19 cellular contexts compared by ENCODE assay signal in genomic region chr6:132089173-132089572, GRCh38.
DNase-seq lines count a peak whose midpoint lies in the region; ATAC-seq and TF ChIP-seq lines count a peak whose summit lies in the region.
"Had no signal": no experiment of that assay in that cellular context is flagged by ENCODE, and none has a peak within 500 bp of the region (broad histone marks: within the 10 kb centered on the region; RNA-seq: fewer than 3 reads in every experiment).

No MANE protein-coding gene starts in this region.

- BruUV-seq in PC-9 (replicated peaks; lab: Mats Ljungman, UMichigan), result no TSS peak

- no peak overlapping the region for H3K9ac ChIP-seq in H9 (ENCODE audit: extremely low read depth, insufficient read length, low read length)

- H4K91ac ChIP-seq in H9 (ENCODE audit: insufficient read length, low read depth, low read length), result no peak overlapping the region

- H3K79me2 ChIP-seq in H9 (ENCODE audit: insufficient read depth, low read length), result no peaks in the 10 kb centered on the region
- no peaks in the 10 kb centered on the region for H3K79me2 ChIP-seq in PC-9 (ENCODE audit: low read depth)

- H3K27me3 ChIP-seq in H9 (ENCODE audit: insufficient read depth, low read length), result no peaks in the 10 kb centered on the region
- no peaks in the 10 kb centered on the region for H3K27me3 ChIP-seq in PC-9 (ENCODE audit: insufficient read depth, low read depth)
- no peaks in the 10 kb centered on the region for H3K27me3 ChIP-seq in gastroesophageal sphincter

- no peak overlapping the region for H4K5ac ChIP-seq in H9 (ENCODE audit: insufficient read length, low read depth, low read length)

- POLR2A ChIA-PET in PC-9 (lab: Charles Lee; ENCODE audit: unreplicated experiment), result no interaction called here

- peak overlapping the region in 1 of 2 experiments; percentile 20; a peak in 1 of 5 replicates for H3K4me3 Mint-ChIP-seq in H9
- H3K4me3 Mint-ChIP-seq: CD14-positive monocyte; CD8-positive, alpha-beta T cell; IgD-negative memory B cell had no signal

- H2BK20ac ChIP-seq in H9 (ENCODE audit: low read depth, low read length, poor library complexity, severe bottlenecking), result no peak overlapping the region

- H3K14ac ChIP-seq in H9 (ENCODE audit: insufficient read depth, low read length), result no peak overlapping the region

- H3K4me3 ChIP-seq in PC-9 (no peak overlapping the region), fibroblast of villous mesenchyme (ENCODE audit: low read depth, low read length) (no peak overlapping the region), gastroesophageal sphincter (no peak overlapping the region)

- WGBS in H9 (ENCODE audit: extremely low coverage, insufficient read length, low lambda C conversion rate), result no CpG with 5 or more reads among the region's 2 CpGs
- WGBS in gastroesophageal sphincter (ENCODE audit: low coverage in 1 of 2), 2 donors, result 74 to 86% methylated on average over 2 of the region's 2 CpGs

- H3T11ph ChIP-seq in H9 (ENCODE audit: low read length), result no peak overlapping the region

- H3K9me3 ChIP-seq in H9 (ENCODE audit: control insufficient read depth, low read depth, low read length) (no peaks in the 10 kb centered on the region), PC-9 (ENCODE audit: insufficient read depth, low read depth) (no peaks in the 10 kb centered on the region; the same call in 1 of the 2 replicates), gastroesophageal sphincter (no peaks in the 10 kb centered on the region)

- no peak overlapping the region for H3K4ac ChIP-seq in H9 (ENCODE audit: low read depth, low read length)

- CTCF ChIA-PET in PC-9 (lab: Charles Lee), result no interaction called here

- no peak overlapping the region for H2BK120ac ChIP-seq in H9 (ENCODE audit: low read depth, low read length, poor library complexity, severe bottlenecking)

- H3K18ac ChIP-seq in H9 (ENCODE audit: insufficient read length, low read depth, low read length), result no peak overlapping the region

- H3K4me2 ChIP-seq in H9 (ENCODE audit: insufficient read depth, insufficient read length, low read length), result no peak overlapping the region
- no peak overlapping the region for H3K4me2 ChIP-seq in PC-9

- TF ChIP-seq EP300 in gastroesophageal sphincter (IDR thresholded peaks at IDR 0.05), result no peak

- H3K23ac ChIP-seq in H9 (ENCODE audit: insufficient read length, low read depth, low read length), result no peak overlapping the region

- H3K23me2 ChIP-seq in H9 (ENCODE audit: insufficient read length, low read depth, low read length, poor library complexity, severe bottlenecking), result no peaks in the 10 kb centered on the region

- no peak overlapping the region for H2BK15ac ChIP-seq in H9 (ENCODE audit: low read depth, low read length)

- DNase-seq in H9, result no peak
- DNase-seq in PC-9, result no peak
- peak; percentile 12 for DNase-seq in fibroblast of villous mesenchyme (ENCODE audit: low read depth)
- DNase-seq in left kidney (ENCODE audit: low read depth, low spot score), result peak; percentile 5
- DNase-seq in NK-92 (lab: John Stamatoyannopoulos, UW; ENCODE audit: unreplicated experiment), result no peak
- no peak for DNase-seq in hepatic stellate cell (ENCODE audit: low spot score)
- DNase-seq: ACHN; AML-193; Calu3; CD8-positive, alpha-beta T cell; DMS79 treated with DMSO at 0.1 percent for 48 hours; GF-D8; HCEC 1CT; KBM-7 had no signal

- peaks cover 0 to 16% (median 5%) of the 10 kb centered on the region in 3 experiments; a peak in 5 of 7 replicates for H3K36me3 Mint-ChIP-seq in H9 (ENCODE audit: insufficient read depth in 1 of 3, low read depth in 3 of 3)
- H3K36me3 Mint-ChIP-seq: CD14-positive monocyte; CD8-positive, alpha-beta T cell had no signal

- ATAC-seq in gastroesophageal sphincter (no peak), HG03159 (IDR thresholded peaks at IDR 0.05; ENCODE audit: unreplicated experiment) (no peak)
- ATAC-seq: CD8-positive, alpha-beta T cell had no signal

- H2AK5ac ChIP-seq in H9 (ENCODE audit: insufficient read length, low read length), result no peak overlapping the region

- no peaks in the 10 kb centered on the region for H3K9me2 ChIP-seq in PC-9 (ENCODE audit: insufficient read depth)

- no peaks in the 10 kb centered on the region for H3F3A ChIP-seq in PC-9 (ENCODE audit: insufficient read depth, low read depth)

- H2AFZ ChIP-seq in H9 (ENCODE audit: low read length) (no peak overlapping the region), PC-9 (peak overlapping the region; percentile 46; the same call in 1 of the 2 replicates)

- H4K8ac ChIP-seq in H9 (replicated peaks; ENCODE audit: insufficient read length, low read depth, low read length), result no peak overlapping the region

- H3K79me1 ChIP-seq in H9 (ENCODE audit: insufficient read depth, low read depth, low read length, poor library complexity, severe bottlenecking), result no peaks in the 10 kb centered on the region

- no peak overlapping the region for H3K56ac ChIP-seq in H9 (ENCODE audit: insufficient read length, low read depth, low read length)

- TF ChIP-seq CTCF in H9 (conservative IDR thresholded peaks at IDR 0.05) (no peak), PC-9 (conservative IDR thresholded peaks at IDR 0.05) (no peak), fibroblast of villous mesenchyme (IDR thresholded peaks at IDR 0.05; ENCODE audit: insufficient read depth, low read depth, low read length) (no peak), gastroesophageal sphincter (IDR thresholded peaks at IDR 0.05) (no peak)

- no peak for TF ChIP-seq POLR2A in gastroesophageal sphincter (IDR thresholded peaks at IDR 0.05)

- intact Hi-C loops in PC-9 (cut with micrococcal nuclease; ENCODE audit: unreplicated experiment), result no loop called here

- H2BK5ac ChIP-seq in H9 (ENCODE audit: insufficient read length, low read length), result no peak overlapping the region

- H3K36me3 ChIP-seq in PC-9 (ENCODE audit: low read depth), result no peaks in the 10 kb centered on the region
- no peaks in the 10 kb centered on the region for H3K36me3 ChIP-seq in gastroesophageal sphincter

- H3K27me3 Mint-ChIP-seq in H9 (ENCODE audit: low read depth), result no peaks in the 10 kb centered on the region

- H3K4me1 ChIP-seq in H9 (ENCODE audit: insufficient read depth, low read length), result no peaks in the 10 kb centered on the region; the same call in 1 of the 2 replicates
- 0 out of 2 replicates have a peak, but pooled peaks cover 10% of the 10 kb centered on the region for H3K4me1 ChIP-seq in PC-9 (replicated peaks; ENCODE audit: insufficient read depth)
- peaks cover 0 to 26% (median 4%) of the 10 kb centered on the region in 3 donors for H3K4me1 ChIP-seq in gastroesophageal sphincter

- peaks cover 7 to 8% of the 10 kb centered on the region in 2 experiments; a peak in 4 of 5 replicates for H3K9me3 Mint-ChIP-seq in H9

- H3K27ac Mint-ChIP-seq in H9, result peak overlapping the region in 2 of 3 experiments; percentile 54 to 94; a peak in 5 of 7 replicates
- H3K27ac Mint-ChIP-seq: CD14-positive monocyte; CD8-positive, alpha-beta T cell; IgD-negative memory B cell had no signal

- H3K27ac ChIP-seq in H9 (ENCODE audit: insufficient read length, low read depth, low read length), result no peak overlapping the region
- H3K27ac ChIP-seq in PC-9, result no peak overlapping the region
- H3K27ac ChIP-seq in gastroesophageal sphincter, result no peak overlapping the region
- H3K27ac ChIP-seq: HL-60 had no signal

- no peaks in the 10 kb centered on the region for H4K20me1 ChIP-seq in H9 (ENCODE audit: control insufficient read depth, insufficient read depth, insufficient read length)
- no peaks in the 10 kb centered on the region for H4K20me1 ChIP-seq in PC-9 (ENCODE audit: insufficient read depth)

- H3K4me1 Mint-ChIP-seq in H9, result peaks cover 20 to 33% of the 10 kb centered on the region in 2 experiments
- H3K4me1 Mint-ChIP-seq: CD14-positive monocyte had no signal

- no peak overlapping the region for H2BK12ac ChIP-seq in H9 (ENCODE audit: insufficient read length, low read depth, low read length)

Comparison
In these comparisons a context has a peak if more than half of its experiments do, and no peak if none do; other contexts are left out.
1. DNase-seq: peak in fibroblast of villous mesenchyme (single experiment) and left kidney (single experiment); none in H9 (single experiment), PC-9 (0 of 2), NK-92 (single experiment) and hepatic stellate cell (single experiment).